In the genomic region with DNA sequence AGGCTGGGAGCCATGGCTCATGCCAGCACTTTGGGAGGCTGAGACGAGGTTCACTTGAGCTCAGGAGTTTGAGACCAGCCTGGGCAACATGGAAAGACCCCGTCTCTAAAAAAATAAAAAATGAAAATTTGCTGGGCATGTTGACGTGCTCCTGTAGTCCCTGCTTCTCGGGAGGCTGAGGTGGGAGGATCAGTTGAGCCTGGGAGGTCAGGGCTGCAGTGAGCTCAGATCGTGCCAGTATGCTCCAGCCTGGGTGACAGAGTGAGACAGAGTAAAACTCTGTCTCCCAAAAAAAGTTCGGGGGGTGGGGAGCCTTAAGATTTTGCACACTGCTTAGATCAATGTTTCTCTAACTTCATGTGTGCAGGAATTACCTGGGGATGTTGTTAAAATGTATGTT, we compare ENCODE assay signal across 16 cellular contexts. TPM values are rescaled to one million over a fixed set of nuclear protein-coding genes. Genes with fewer than 3 reads are reported as not detected.
DNase-seq lines count a peak whose midpoint lies in the region; ATAC-seq and TF ChIP-seq lines count a peak whose summit lies in the region.
"Had no signal": no experiment of that assay in that cellular context is flagged by ENCODE, and none has a peak within 500 bp of the region (broad histone marks: within the 10 kb centered on the region; RNA-seq: fewer than 3 reads in every experiment).

No MANE protein-coding gene starts in this region.

- H3K79me2 ChIP-seq in PC-9 (ENCODE audit: low read depth): peaks cover 100% of the 10 kb centered on the region

- in situ Hi-C loops in transverse colon (cut with MboI; ENCODE audit: low pct_ligation_motif_present in 1 of 4, low pct_unique_long_range_greater_than_20kb in 1 of 4, low sequenced_read_pairs in 3 of 4): no loop called here

- WGBS in right cardiac atrium: 79% methylated on average over 6 of the region's 6 CpGs
- 83 to 93% methylated on average over 3 to 6 of the region's 6 CpGs for WGBS in transverse colon (ENCODE audit: low coverage in 1 of 2), 2 donors

- 0 out of 2 replicates have a peak, but pooled peaks cover 3% of the 10 kb centered on the region for H3K9me2 ChIP-seq in PC-9 (ENCODE audit: insufficient read depth)

- CTCF ChIA-PET in PC-9 (lab: Charles Lee) (interaction anchor here (0.7 to 1.1 kb wide), 2 partner anchors 119 to 651 kb away, joined by 3 read pairs; no protein-coding TSS in a partner anchor), Caco-2 (lab: Charles Lee) (interaction anchor here (0.6 kb wide), 1 partner anchor 37 kb away, joined by 3 read pairs; no protein-coding TSS in a partner anchor)

- TF ChIP-seq EP300 in transverse colon (IDR thresholded peaks at IDR 0.05; ENCODE audit: low read depth): no peak

- ATAC-seq in right cardiac atrium (no peak), Right ventricle myocardium superior (ENCODE audit: poor library complexity) (no peak), GM19023 (IDR thresholded peaks at IDR 0.05; ENCODE audit: unreplicated experiment) (no peak)

- H4K20me1 ChIP-seq in PC-9 (ENCODE audit: insufficient read depth): peaks cover 60% of the 10 kb centered on the region

- POLR2A ChIA-PET in PC-9 (lab: Charles Lee; ENCODE audit: unreplicated experiment) (interaction anchor here (0.6 kb wide), 1 partner anchor 88 kb away, joined by 27 read pairs; no protein-coding TSS in a partner anchor), Caco-2 (lab: Charles Lee) (no interaction called here)

- H3K36me3 ChIP-seq in PC-9 (ENCODE audit: low read depth): peaks cover 32% of the 10 kb centered on the region
- H3K36me3 ChIP-seq in transverse colon: no peaks in the 10 kb centered on the region
- no peaks in the 10 kb centered on the region for H3K36me3 ChIP-seq in Caco-2 (ENCODE audit: control insufficient read depth, insufficient read depth, low read length)

- H3K36me3 Mint-ChIP-seq in endothelial cell (ENCODE audit: low read depth, unreplicated experiment) (peaks cover 26% of the 10 kb centered on the region), Caco-2 (ENCODE audit: insufficient read depth, unreplicated experiment) (peaks cover 90% of the 10 kb centered on the region)

- H2AFZ ChIP-seq in PC-9: no peak overlapping the region

- no peak for TF ChIP-seq POLR2A in transverse colon (IDR thresholded peaks at IDR 0.05)
- TF ChIP-seq POLR2A in erythroblast (IDR thresholded peaks at IDR 0.05; ENCODE audit: low read length): no peak

- intact Hi-C loops in right cardiac atrium (cut with DNase I): no loop called here
- intact Hi-C loops in Right ventricle myocardium superior (cut with DNase I): no loop called here
- intact Hi-C loops in PC-9 (cut with micrococcal nuclease; ENCODE audit: unreplicated experiment): no loop called here
- intact Hi-C loops in transverse colon (cut with DNase I; ENCODE audit: low total_unique reads): no loop called here
- intact Hi-C loops in Caco-2 (cut with micrococcal nuclease; ENCODE audit: unreplicated experiment): no loop called here

- H3K4me3 Mint-ChIP-seq in endothelial cell (ENCODE audit: unreplicated experiment) (no peak overlapping the region), Caco-2 (ENCODE audit: unreplicated experiment) (no peak overlapping the region)
- H3K4me3 Mint-ChIP-seq: central memory CD8-positive, alpha-beta T cell had no signal

- no peak overlapping the region for H3K4me2 ChIP-seq in PC-9

- H3K27me3 Mint-ChIP-seq in endothelial cell (ENCODE audit: unreplicated experiment): peaks cover 2% of the 10 kb centered on the region
- no peaks in the 10 kb centered on the region for H3K27me3 Mint-ChIP-seq in Caco-2 (ENCODE audit: insufficient read depth, unreplicated experiment)
- H3K27me3 Mint-ChIP-seq: central memory CD8-positive, alpha-beta T cell had no signal

- H3K4me1 Mint-ChIP-seq in endothelial cell (ENCODE audit: unreplicated experiment): peaks cover 21% of the 10 kb centered on the region
- peaks cover 19% of the 10 kb centered on the region for H3K4me1 Mint-ChIP-seq in Caco-2 (ENCODE audit: low read depth, unreplicated experiment)

- H3K27me3 ChIP-seq in right cardiac atrium (ENCODE audit: control insufficient read depth, insufficient read depth) (no peaks in the 10 kb centered on the region), PC-9 (ENCODE audit: insufficient read depth, low read depth) (no peaks in the 10 kb centered on the region), transverse colon (no peaks in the 10 kb centered on the region), Caco-2 (replicated peaks; ENCODE audit: control insufficient read depth, insufficient read depth, low read length) (no peaks in the 10 kb centered on the region)
- H3K27me3 ChIP-seq: gastroesophageal sphincter, suprapubic skin had no signal

- DNase-seq in right cardiac atrium (no peak), Right ventricle myocardium superior (no peak), PC-9 (no peak), endothelial cell (ENCODE audit: low spot score) (no peak), transverse colon (no peak), Caco-2 (no peak), erythroblast (lab: John Stamatoyannopoulos, UW) (no peak)
- DNase-seq: GOT3, Kasumi-1, NCI-H1436, retina had no signal

- H3K27ac Mint-ChIP-seq in endothelial cell (ENCODE audit: unreplicated experiment) (peak overlapping the region; percentile 86), Caco-2 (ENCODE audit: unreplicated experiment) (no peak overlapping the region)

- H3K9me3 ChIP-seq in right cardiac atrium (ENCODE audit: control insufficient read depth, low read length) (no peaks in the 10 kb centered on the region), PC-9 (ENCODE audit: insufficient read depth, low read depth) (no peaks in the 10 kb centered on the region), transverse colon (no peaks in the 10 kb centered on the region), Caco-2 (no peaks in the 10 kb centered on the region)
- H3K9me3 ChIP-seq: gastroesophageal sphincter, suprapubic skin had no signal

- peaks cover 66% of the 10 kb centered on the region for H3F3A ChIP-seq in PC-9 (ENCODE audit: insufficient read depth, low read depth)

- H3K9me3 Mint-ChIP-seq in endothelial cell (ENCODE audit: unreplicated experiment) (no peaks in the 10 kb centered on the region), Caco-2 (ENCODE audit: unreplicated experiment) (no peaks in the 10 kb centered on the region)
- H3K9me3 Mint-ChIP-seq: central memory CD8-positive, alpha-beta T cell had no signal

- TF ChIP-seq CTCF in PC-9 (conservative IDR thresholded peaks at IDR 0.05) (no peak), endothelial cell (IDR thresholded peaks at IDR 0.05; ENCODE audit: unreplicated experiment) (no peak), transverse colon (IDR thresholded peaks at IDR 0.05) (no peak), Caco-2 (IDR thresholded peaks at IDR 0.05; ENCODE audit: insufficient read depth in 1 of 2, low read depth in 1 of 2, low read length in 1 of 2, severe bottlenecking in 1 of 2, unreplicated experiment in 1 of 2) (no peak)

- H3K27ac ChIP-seq in right cardiac atrium (ENCODE audit: low read length) (peak overlapping the region; percentile 30), PC-9 (peak overlapping the region; percentile 71), transverse colon (peak overlapping the region; percentile 22 to 66 (median 54))
- H3K27ac ChIP-seq: suprapubic skin had no signal

- no peak overlapping the region for H3K4me3 ChIP-seq in right cardiac atrium (ENCODE audit: low read length)
- no peak overlapping the region for H3K4me3 ChIP-seq in PC-9
- no peak overlapping the region for H3K4me3 ChIP-seq in transverse colon
- no peak overlapping the region for H3K4me3 ChIP-seq in Caco-2 (ENCODE audit: low read depth, low read length)
- H3K4me3 ChIP-seq: gastroesophageal sphincter, lung, suprapubic skin had no signal

- H3K4me1 ChIP-seq in right cardiac atrium (ENCODE audit: control insufficient read depth, insufficient read depth, low read length) (peaks cover 15% of the 10 kb centered on the region), PC-9 (replicated peaks; ENCODE audit: insufficient read depth) (peaks cover 18% of the 10 kb centered on the region), transverse colon (peaks cover 6 to 76% (median 40%) of the 10 kb centered on the region in 4 donors), Caco-2 (no peaks in the 10 kb centered on the region; the same call in 1 of the 2 replicates)

- no TSS peak for BruUV-seq in PC-9 (replicated peaks; lab: Mats Ljungman, UMichigan)
- no TSS peak for BruUV-seq in Caco-2 (replicated peaks; lab: Mats Ljungman, UMichigan)

RNA-seq across cellular contexts. Expression of gene ATP2A2, which starts 30.9 kb away (rescaled TPM):
- total RNA-seq in right cardiac atrium (1,000 to 10,000 TPM; 2,744 to 3,920 (median 3,065) TPM), Right ventricle myocardium superior (3,087 TPM), PC-9 (2021) (127 and 154 TPM in 2 replicates), endothelial cell (ENCODE audit: unreplicated experiment) (178 TPM), transverse colon (100 to 1,000 TPM; 128 to 185 (median 178) TPM), Caco-2 (2022) (252 and 262 TPM in 2 replicates)
- 1,499 TPM for polyA plus RNA-seq in right cardiac atrium

Comparison
In these comparisons a context has a peak if more than half of its experiments do, and no peak if none do; other contexts are left out.
1. RNA of gene ATP2A2, which starts 30.9 kb away (total RNA-seq): 2,744 to 3,920 TPM in right cardiac atrium and 3,087 TPM in Right ventricle myocardium superior (single experiment); 252 to 262 TPM in Caco-2, 178 TPM in endothelial cell (single experiment), 128 to 185 TPM in transverse colon and 127 to 154 TPM in PC-9; every median in the first group is over 10 times any median in the second.
2. Peak in every context shown above with its lines, with median percentiles within 50 percentile points of each other: H3K27ac ChIP-seq.